ENCODE assay signal across 1 cellular context in the genomic region with DNA sequence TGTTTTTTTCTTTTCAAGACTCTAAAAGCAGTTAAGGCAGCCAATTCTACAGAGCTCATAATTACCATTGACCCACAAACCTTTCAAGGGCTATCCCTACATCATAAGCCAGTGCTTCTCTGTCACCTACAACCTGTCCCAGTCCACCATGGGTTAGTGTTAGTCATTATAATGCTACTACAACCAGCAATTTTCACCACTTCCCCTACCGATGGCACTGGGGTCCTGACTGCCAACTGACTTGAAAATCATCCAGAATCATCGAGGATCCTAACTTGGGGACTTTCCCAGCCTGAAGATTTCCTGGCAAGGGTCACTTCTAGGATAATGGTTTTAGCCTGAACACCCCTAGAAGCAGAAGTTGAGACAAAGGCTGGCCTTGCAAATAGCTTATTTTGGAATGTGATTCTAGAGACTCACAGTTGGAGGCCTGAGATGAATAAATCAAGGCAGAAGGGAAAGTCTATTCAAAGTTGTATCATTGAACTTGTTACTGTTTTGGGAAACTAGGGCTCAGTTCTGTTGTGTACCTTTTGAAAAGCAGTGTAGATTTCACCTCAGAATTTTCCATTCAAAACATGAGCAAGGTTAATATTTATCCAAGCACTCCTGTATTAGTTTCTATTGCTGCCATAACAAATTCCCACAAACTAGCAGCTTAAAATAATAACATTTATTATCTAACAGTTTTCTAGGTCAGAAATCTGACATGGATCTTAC.
TF ChIP-seq lines count a peak whose summit lies in the region.

No MANE protein-coding gene starts in this region.

TF ChIP-seq in WTC11, 78 proteins besides CTCF, POLR2A, EP300 and RAD21 (continued from another document):
- TF ChIP-seq ZNF138 (CRISPR knock-in tag; conservative IDR thresholded peaks at IDR 0.05) (no peak), ZNF416 (CRISPR knock-in tag; IDR thresholded peaks at IDR 0.05) (no peak), SP1 (CRISPR knock-in tag; conservative IDR thresholded peaks at IDR 0.05) (no peak), SOX15 (CRISPR knock-in tag; IDR thresholded peaks at IDR 0.05) (no peak), ZNF671 (CRISPR knock-in tag; IDR thresholded peaks at IDR 0.05) (no peak), ZMAT4 (CRISPR knock-in tag; IDR thresholded peaks at IDR 0.05) (no peak)
- TF ChIP-seq, protein P1, sequence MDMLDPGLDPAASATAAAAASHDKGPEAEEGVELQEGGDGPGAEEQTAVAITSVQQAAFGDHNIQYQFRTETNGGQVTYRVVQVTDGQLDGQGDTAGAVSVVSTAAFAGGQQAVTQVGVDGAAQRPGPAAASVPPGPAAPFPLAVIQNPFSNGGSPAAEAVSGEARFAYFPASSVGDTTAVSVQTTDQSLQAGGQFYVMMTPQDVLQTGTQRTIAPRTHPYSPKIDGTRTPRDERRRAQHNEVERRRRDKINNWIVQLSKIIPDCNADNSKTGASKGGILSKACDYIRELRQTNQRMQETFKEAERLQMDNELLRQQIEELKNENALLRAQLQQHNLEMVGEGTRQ (CRISPR knock-in tag; IDR thresholded peaks at IDR 0.05) = no peak
